Comparison of ENCODE assay signal across 36 cellular contexts in genomic region chr4:163527172-163527571, GRCh38. TPM values are rescaled to one million over a fixed set of nuclear protein-coding genes. Genes with fewer than 3 reads are reported as not detected.
"Had no signal": no experiment of that assay in that cellular context is flagged by ENCODE, and none has a peak within 500 bp of the region (broad histone marks: within the 10 kb centered on the region; RNA-seq: fewer than 3 reads in every experiment).

No MANE protein-coding gene starts in this region.

- H3K4me1 Mint-ChIP-seq: activated CD4-positive, alpha-beta T cell treated with anti-CD3 and anti-CD28 coated beads for 36 hours; activated CD4-positive, alpha-beta T cell treated with anti-CD3 and anti-CD28 coated beads, Interleukin-2, amount 10 ng/mL, durations not matched to agents 7 days and 5 days; activated naive CD4-positive, alpha-beta T cell treated with anti-CD3 and anti-CD28 coated beads, Interleukin-2, amount 50 U/mL, for 24 hours had no signal

- H3K4me3 Mint-ChIP-seq: activated CD4-positive, alpha-beta T cell treated with anti-CD3 and anti-CD28 coated beads for 36 hours; activated CD4-positive, alpha-beta T cell treated with anti-CD3 and anti-CD28 coated beads, Interleukin-2, amount 10 ng/mL, durations not matched to agents 7 days and 5 days; activated CD8-positive, alpha-beta T cell treated with anti-CD3 and anti-CD28 coated beads, Interleukin-2, amount 10 ng/mL, durations not matched to agents 7 days and 5 days; activated naive CD4-positive, alpha-beta T cell treated with anti-CD3 and anti-CD28 coated beads, Interleukin-2, amount 50 U/mL, for 24 hours; activated naive CD8-positive, alpha-beta T cell treated with anti-CD3 and anti-CD28 coated beads, Interleukin-2, amount 10 ng/mL, durations not matched to agents 7 days and 5 days; activated T-cell treated with anti-CD3 and anti-CD28 coated beads, Interleukin-2, amount 50 U/mL, for 24 hours; T-helper 2 cell treated with Interferon-gamma antibody and Interleukin-4, amounts not matched to agents 5 μg/mL and 100 μg/mL, for 36 hours had no signal

- FAIRE-seq: K562, TTC549 had no signal

- H3K27me3 Mint-ChIP-seq: activated CD4-positive, alpha-beta T cell treated with anti-CD3 and anti-CD28 coated beads for 36 hours; activated CD4-positive, alpha-beta T cell treated with anti-CD3 and anti-CD28 coated beads, Interleukin-2, amount 10 ng/mL, durations not matched to agents 7 days and 5 days; activated naive CD4-positive, alpha-beta T cell treated with anti-CD3 and anti-CD28 coated beads, Interleukin-2, amount 50 U/mL, for 24 hours; activated naive CD8-positive, alpha-beta T cell treated with anti-CD3 and anti-CD28 coated beads, Interleukin-2, amount 10 ng/mL, durations not matched to agents 7 days and 5 days; activated T-cell treated with anti-CD3 and anti-CD28 coated beads, Interleukin-2, amount 50 U/mL, for 24 hours had no signal

- H3K27me3 ChIP-seq: ascending aorta, Peyer's patch had no signal

- ATAC-seq: activated CD4-positive, alpha-beta T cell treated with anti-CD3 and anti-CD28 coated beads for 36 hours; activated CD8-positive, alpha-beta T cell treated with anti-CD3 and anti-CD28 coated beads, Interleukin-2, amount 10 ng/mL, durations not matched to agents 7 days and 5 days; K562; PC-3; Right ventricle myocardium inferior; SK-N-SH treated with all-trans-retinoic acid at 6 μM for 48 hours had no signal

- H3K4me1 ChIP-seq: ascending aorta, Peyer's patch had no signal

- H3K4me3 ChIP-seq: ascending aorta, K562, Peyer's patch had no signal

- H3K9me3 Mint-ChIP-seq: activated CD4-positive, alpha-beta T cell treated with anti-CD3 and anti-CD28 coated beads, Interleukin-2, amount 10 ng/mL, durations not matched to agents 7 days and 5 days; activated naive CD4-positive, alpha-beta T cell treated with anti-CD3 and anti-CD28 coated beads, Interleukin-2, amount 50 U/mL, for 24 hours; activated naive CD8-positive, alpha-beta T cell treated with anti-CD3 and anti-CD28 coated beads, Interleukin-2, amount 10 ng/mL, durations not matched to agents 7 days and 5 days; activated T-cell treated with anti-CD3 and anti-CD28 coated beads, Interleukin-2, amount 50 U/mL, for 24 hours; activated T-helper 2 cell treated with anti-CD3 and anti-CD28 coated beads, Interferon-gamma antibody, Interleukin-2, Interleukin-4, amounts not matched to agents 10 μg/mL and 5 μg/mL and 100 μg/mL, durations not matched to agents 14 hours and 24 hours and 36 hours; T-helper 2 cell treated with Interferon-gamma antibody and Interleukin-4, amounts not matched to agents 5 μg/mL and 100 μg/mL, for 36 hours had no signal

- H3K9me3 ChIP-seq: ascending aorta, Peyer's patch had no signal

- H3K27ac ChIP-seq: ascending aorta, Peyer's patch, RWPE1 had no signal

- H3K27ac Mint-ChIP-seq: activated CD4-positive, alpha-beta T cell treated with anti-CD3 and anti-CD28 coated beads for 36 hours; activated CD4-positive, alpha-beta T cell treated with anti-CD3 and anti-CD28 coated beads, Interleukin-2, amount 10 ng/mL, durations not matched to agents 7 days and 5 days; activated CD8-positive, alpha-beta T cell treated with anti-CD3 and anti-CD28 coated beads, Interleukin-2, amount 10 ng/mL, durations not matched to agents 7 days and 5 days; activated naive CD4-positive, alpha-beta T cell treated with anti-CD3 and anti-CD28 coated beads, Interleukin-2, amount 50 U/mL, for 24 hours; activated naive CD8-positive, alpha-beta T cell treated with anti-CD3 and anti-CD28 coated beads, Interleukin-2, amount 10 ng/mL, durations not matched to agents 7 days and 5 days; activated T-cell treated with anti-CD3 and anti-CD28 coated beads, Interleukin-2, amount 50 U/mL, for 24 hours; activated T-helper 2 cell treated with anti-CD3 and anti-CD28 coated beads, Interferon-gamma antibody, Interleukin-2, Interleukin-4, amounts not matched to agents 10 μg/mL and 5 μg/mL and 100 μg/mL, durations not matched to agents 14 hours and 24 hours and 36 hours; T-helper 2 cell treated with Interferon-gamma antibody and Interleukin-4, amounts not matched to agents 5 μg/mL and 100 μg/mL, for 36 hours had no signal

- DNase-seq: activated CD4-positive, alpha-beta T cell treated with anti-CD3 and anti-CD28 coated beads for 36 hours; activated CD4-positive, alpha-beta T cell treated with anti-CD3 and anti-CD28 coated beads, Interleukin-2, amount 10 ng/mL, durations not matched to agents 7 days and 5 days; activated CD4-positive, alpha-beta T cell treated with anti-CD3 and anti-CD28 coated beads, Interleukin-2, amount 50 U/mL, for 48 hours; activated CD8-positive, alpha-beta T cell treated with anti-CD3 and anti-CD28 coated beads, Interleukin-2, amount 10 ng/mL, durations not matched to agents 7 days and 5 days; activated gamma-delta T cell; activated naive CD4-positive, alpha-beta T cell treated with Interleukin-2 at 50 U/mL for 16 hours; activated naive CD8-positive, alpha-beta T cell treated with anti-CD3 and anti-CD28 coated beads, Interleukin-2, amount 10 ng/mL, durations not matched to agents 7 days and 5 days; activated T-cell treated with anti-CD3 and anti-CD28 coated beads, Interleukin-2, amount 50 U/mL, for 24 hours; amygdala; NCI-H1092 treated with DMSO at 0.1 percent for 48 hours; NCI-H1417; NCI-H146; NCI-H187; NCI-H2029 treated with DMSO at 0.1 percent for 48 hours; NCI-H2107; NCI-H2171; NCI-H510A; NCI-H526; NCI-H748 treated with DMSO at 0.1 percent for 48 hours; NK-92 treated with Interleukin-12 subunit alpha and Interleukin-12 subunit beta, amount 100 ng/mL, for 24 hours; PC-3; Peyer's patch; SIG-M5; SW 1271 had no signal

RNA-seq across cellular contexts. Expression of gene TKTL2, which starts 53.6 kb away (rescaled TPM):
- total RNA-seq: activated CD4-positive, alpha-beta T cell treated with anti-CD3 and anti-CD28 coated beads for 36 hours; activated CD4-positive, alpha-beta T cell treated with anti-CD3 and anti-CD28 coated beads, Interleukin-2, amount 10 ng/mL, durations not matched to agents 7 days and 5 days; activated CD8-positive, alpha-beta T cell treated with anti-CD3 and anti-CD28 coated beads, Interleukin-2, amount 10 ng/mL, durations not matched to agents 7 days and 5 days; activated naive CD8-positive, alpha-beta T cell treated with anti-CD3 and anti-CD28 coated beads, Interleukin-2, amount 10 ng/mL, durations not matched to agents 7 days and 5 days; activated T-helper 2 cell treated with anti-CD3 and anti-CD28 coated beads, Interferon-gamma antibody, Interleukin-2, Interleukin-4, amounts not matched to agents 10 μg/mL and 5 μg/mL and 100 μg/mL, durations not matched to agents 14 hours and 24 hours and 36 hours; ascending aorta; M059J; PC-3; Peyer's patch; Right ventricle myocardium inferior; SK-MEL-5; T-helper 1 cell treated with Interleukin-12 subunit alpha and Interleukin-12 subunit beta and Interleukin-4 antibody, amounts not matched to agents 30 ng/mL and 1 ng/mL, for 36 hours had no signal
